In genomic region chr7:55365680-55366460, GRCh38 we compare ENCODE assay signal across 8 cellular contexts. TPM values are rescaled to one million over a fixed set of nuclear protein-coding genes. Genes with fewer than 3 reads are reported as not detected.
DNase-seq lines count a peak whose midpoint lies in the region; ATAC-seq and TF ChIP-seq lines count a peak whose summit lies in the region.

No MANE protein-coding gene starts in this region.

- TF ChIP-seq POLR2A in uterus (IDR thresholded peaks at IDR 0.05): peak; percentile 53 to 83

- H3K4me1 Mint-ChIP-seq in T-helper 1 cell treated with Interleukin-12 subunit alpha and Interleukin-12 subunit beta and Interleukin-4 antibody, amounts not matched to agents 30 μg/mL and 1 μg/mL, for 36 hours (ENCODE audit: low read depth): peaks cover 22% of the 10 kb centered on the region

- H3K4me1 ChIP-seq in right cardiac atrium (ENCODE audit: control insufficient read depth, insufficient read depth, low read length) (no peaks in the 10 kb centered on the region), uterus (peaks cover 0 to 15% of the 10 kb centered on the region in 2 donors)

- intact Hi-C loops in right cardiac atrium (cut with DNase I) (no loop called here), uterus (cut with DNase I; ENCODE audit: low total_unique reads) (loop anchor here (10.0 kb wide), 1 partner anchor 199 kb away; no protein-coding TSS in a partner anchor)

- no peaks in the 10 kb centered on the region for H3K27me3 ChIP-seq in right cardiac atrium (ENCODE audit: control insufficient read depth, insufficient read depth)
- no peaks in the 10 kb centered on the region for H3K27me3 ChIP-seq in uterus

- H3K27ac Mint-ChIP-seq in T-helper 1 cell treated with Interleukin-12 subunit alpha and Interleukin-12 subunit beta and Interleukin-4 antibody, amounts not matched to agents 30 μg/mL and 1 μg/mL, for 36 hours: peak overlapping the region; percentile 96

- H3K4me3 ChIP-seq in right cardiac atrium (ENCODE audit: low read length) (peak overlapping the region; percentile 84), uterus (peak overlapping the region; percentile 88 to 99)

- peak overlapping the region; percentile 98 for H3K27ac ChIP-seq in angular gyrus (ENCODE audit: low read depth, low read length)
- H3K27ac ChIP-seq in right cardiac atrium (ENCODE audit: low read length): peak overlapping the region; percentile 94
- peak overlapping the region; percentile 97 to 99 for H3K27ac ChIP-seq in uterus

- H3K9me3 Mint-ChIP-seq in T-helper 1 cell treated with Interleukin-12 subunit alpha and Interleukin-12 subunit beta and Interleukin-4 antibody, amounts not matched to agents 30 μg/mL and 1 μg/mL, for 36 hours: no peaks in the 10 kb centered on the region

- H3K9me3 ChIP-seq in right cardiac atrium (ENCODE audit: control insufficient read depth, low read length): no peaks in the 10 kb centered on the region
- H3K9me3 ChIP-seq in uterus: no peaks in the 10 kb centered on the region

- peak; percentile 85 for ATAC-seq in GM18498 (IDR thresholded peaks at IDR 0.05; ENCODE audit: unreplicated experiment)
- peak; percentile 75 for ATAC-seq in HG02884 (IDR thresholded peaks at IDR 0.05; ENCODE audit: unreplicated experiment)
- peak; percentile 99 for ATAC-seq in right cardiac atrium

- peak in 3 of 4 experiments; percentile 19 to 50 (median 45) for TF ChIP-seq CTCF in uterus (IDR thresholded peaks at IDR 0.05)

- H3K4me3 Mint-ChIP-seq in T-helper 1 cell treated with Interleukin-12 subunit alpha and Interleukin-12 subunit beta and Interleukin-4 antibody, amounts not matched to agents 30 μg/mL and 1 μg/mL, for 36 hours: peak overlapping the region; percentile 97

- H3K36me3 ChIP-seq in uterus: no peaks in the 10 kb centered on the region

- H3K27me3 Mint-ChIP-seq in T-helper 1 cell treated with Interleukin-12 subunit alpha and Interleukin-12 subunit beta and Interleukin-4 antibody, amounts not matched to agents 30 μg/mL and 1 μg/mL, for 36 hours (ENCODE audit: low read depth): peaks cover 8% of the 10 kb centered on the region

- peak; percentile 94 for DNase-seq in NCI-H146 (lab: John Stamatoyannopoulos, UW)
- peak; percentile 96 to 98 (median 98) for DNase-seq in right cardiac atrium
- peak; percentile 90 for DNase-seq in pulmonary artery endothelial cell (ENCODE audit: low read depth, low spot score)
- DNase-seq in uterus: peak; percentile 93 to 94

- WGBS in right cardiac atrium: under 1% methylated on average over 99 of the region's 99 CpGs

- H3K36me3 Mint-ChIP-seq in T-helper 1 cell treated with Interleukin-12 subunit alpha and Interleukin-12 subunit beta and Interleukin-4 antibody, amounts not matched to agents 30 μg/mL and 1 μg/mL, for 36 hours (ENCODE audit: low read depth): peaks cover 9% of the 10 kb centered on the region

RNA-seq across cellular contexts. Expression of gene LANCL2, which starts 0.7 kb away (rescaled TPM):
- total RNA-seq in right cardiac atrium: 1 to 10 TPM; 7.5 to 9.9 (median 8.8) TPM
- 4.2 TPM for polyA plus RNA-seq in right cardiac atrium
- total RNA-seq in pulmonary artery endothelial cell: 16.9 and 17.7 TPM in 2 replicates
- 10 to 100 TPM in 1 of 4 donors, 1 to 10 TPM in 3; 3.5 to 31.4 (median 6.7) TPM for total RNA-seq in uterus

Comparison
In these comparisons a context has a peak if more than half of its experiments do, and no peak if none do; other contexts are left out.
1. Peak in every context shown above with its lines: DNase-seq, ATAC-seq, H3K4me3 ChIP-seq and H3K27ac ChIP-seq.